Comparison of ENCODE assay signal across 17 cellular contexts in the genomic region with DNA sequence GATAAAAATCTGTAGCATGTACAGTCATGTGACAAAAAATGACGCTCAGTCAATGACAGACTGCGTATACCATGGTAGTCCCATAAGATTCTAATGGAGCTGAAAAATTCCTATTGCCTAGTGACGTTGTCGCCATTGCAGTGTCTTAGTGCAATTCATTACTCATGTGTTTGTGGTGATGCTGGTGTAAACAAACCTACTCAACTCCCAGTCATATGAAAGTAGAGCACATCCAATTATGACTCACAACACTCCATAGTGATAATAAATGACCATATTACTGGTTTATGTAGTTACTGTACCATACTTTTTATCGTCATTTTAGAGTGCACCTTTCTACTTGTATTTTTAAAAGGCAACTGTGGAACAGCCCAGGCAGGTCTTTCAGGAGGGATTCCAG. TPM values are rescaled to one million over a fixed set of nuclear protein-coding genes. Genes with fewer than 3 reads are reported as not detected.
DNase-seq lines count a peak whose midpoint lies in the region; ATAC-seq, FAIRE-seq and TF ChIP-seq lines count a peak whose summit lies in the region.
"Had no signal": no experiment of that assay in that cellular context is flagged by ENCODE, and none has a peak within 500 bp of the region (broad histone marks: within the 10 kb centered on the region; RNA-seq: fewer than 3 reads in every experiment).

No MANE protein-coding gene starts in this region.

- H3K27me3 ChIP-seq in bronchial epithelial cell (ENCODE audit: control insufficient read depth, insufficient read depth, low read length), result no peaks in the 10 kb centered on the region
- H3K27me3 ChIP-seq: ascending aorta, esophagus squamous epithelium had no signal

- no peaks in the 10 kb centered on the region for H3K4me1 Mint-ChIP-seq in stimulated activated effector memory CD8-positive, alpha-beta T cell treated with anti-CD3 and anti-CD28 coated beads, Interleukin-12 subunit alpha, Interleukin-12 subunit beta, amount 100 ng/mL, for 72 hours
- H3K4me1 Mint-ChIP-seq: CD14-positive monocyte; stimulated activated naive CD8-positive, alpha-beta T cell treated with anti-CD3 and anti-CD28 coated beads, Interleukin-15, amount 100 ng/mL, for 72 hours had no signal

- H3K27ac Mint-ChIP-seq in stimulated activated effector memory CD8-positive, alpha-beta T cell treated with anti-CD3 and anti-CD28 coated beads, Interleukin-12 subunit alpha, Interleukin-12 subunit beta, amount 100 ng/mL, for 72 hours, result no peak overlapping the region
- H3K27ac Mint-ChIP-seq: dendritic cell treated with granulocyte-macrophage colony-stimulating factor and Interleukin-4, amounts not matched to agents 40 ng/mL and 50 ng/mL, for 4 days; stimulated activated naive CD8-positive, alpha-beta T cell treated with anti-CD3 and anti-CD28 coated beads, Interleukin-15, amount 100 ng/mL, for 72 hours had no signal

- no peaks in the 10 kb centered on the region for H3K36me3 Mint-ChIP-seq in stimulated activated effector memory CD8-positive, alpha-beta T cell treated with anti-CD3 and anti-CD28 coated beads, Interleukin-12 subunit alpha, Interleukin-12 subunit beta, amount 100 ng/mL, for 72 hours
- H3K36me3 Mint-ChIP-seq: CD14-positive monocyte had no signal

- DNase-seq in H4 (ENCODE audit: low spot score) (peak; percentile 90), LHCN-M2 (ENCODE audit: low read depth) (peak; percentile 67), bronchial epithelial cell (ENCODE audit: low read depth) (peak; percentile 97), hepatic stellate cell (ENCODE audit: low spot score) (no peak)
- DNase-seq in stimulated activated effector memory CD8-positive, alpha-beta T cell treated with anti-CD3 and anti-CD28 coated beads, Interleukin-12 subunit alpha, Interleukin-12 subunit beta, amount 100 ng/mL, for 72 hours (ENCODE audit: low spot score in 2 of 2), result no peak
- no peak for DNase-seq in stimulated activated CD8-positive, alpha-beta memory T cell treated with anti-CD3 and anti-CD28 coated beads, Interleukin-4, amount 100 ng/mL, for 48 hours
- DNase-seq: activated gamma-delta T cell; esophagus squamous epithelium; Karpas-422; left ventricle myocardium inferior; NCI-H446; SK-N-SH; stimulated activated naive CD8-positive, alpha-beta T cell treated with anti-CD3 and anti-CD28 coated beads, Interleukin-15, amount 100 ng/mL, for 72 hours had no signal

- H3K4me3 ChIP-seq in bronchial epithelial cell (ENCODE audit: low read depth, low read length), result no peak overlapping the region
- H3K4me3 ChIP-seq: ascending aorta, esophagus squamous epithelium, left ventricle myocardium inferior had no signal

- ATAC-seq in stimulated activated effector memory CD8-positive, alpha-beta T cell treated with anti-CD3 and anti-CD28 coated beads, Interleukin-12 subunit alpha, Interleukin-12 subunit beta, amount 100 ng/mL, for 72 hours, result peak; percentile 61
- ATAC-seq in GM21526 (IDR thresholded peaks at IDR 0.05; ENCODE audit: low FRiP score, unreplicated experiment), result no peak
- ATAC-seq: stimulated activated naive CD8-positive, alpha-beta T cell treated with anti-CD3 and anti-CD28 coated beads, Interleukin-15, amount 100 ng/mL, for 72 hours had no signal

- TF ChIP-seq CTCF in bronchial epithelial cell (IDR thresholded peaks at IDR 0.05; ENCODE audit: insufficient read depth, low read length, severe bottlenecking), result no peak

- no peaks in the 10 kb centered on the region for H3K9me3 Mint-ChIP-seq in stimulated activated effector memory CD8-positive, alpha-beta T cell treated with anti-CD3 and anti-CD28 coated beads, Interleukin-12 subunit alpha, Interleukin-12 subunit beta, amount 100 ng/mL, for 72 hours
- H3K9me3 Mint-ChIP-seq: dendritic cell treated with granulocyte-macrophage colony-stimulating factor and Interleukin-4, amounts not matched to agents 40 ng/mL and 50 ng/mL, for 4 days had no signal

- H3K4me3 Mint-ChIP-seq in stimulated activated effector memory CD8-positive, alpha-beta T cell treated with anti-CD3 and anti-CD28 coated beads, Interleukin-12 subunit alpha, Interleukin-12 subunit beta, amount 100 ng/mL, for 72 hours, result no peak overlapping the region
- H3K4me3 Mint-ChIP-seq: dendritic cell treated with granulocyte-macrophage colony-stimulating factor and Interleukin-4, amounts not matched to agents 40 ng/mL and 50 ng/mL, for 4 days; stimulated activated naive CD8-positive, alpha-beta T cell treated with anti-CD3 and anti-CD28 coated beads, Interleukin-15, amount 100 ng/mL, for 72 hours had no signal

- H3K36me3 ChIP-seq in bronchial epithelial cell (ENCODE audit: control insufficient read depth, insufficient read depth, low read length), result no peaks in the 10 kb centered on the region
- H3K36me3 ChIP-seq: ascending aorta, esophagus squamous epithelium, left ventricle myocardium inferior had no signal

- peak; percentile 88 for FAIRE-seq in bronchial epithelial cell (lab: Jason Lieb, UNC)

RNA-seq across cellular contexts. Expression of a gene that starts 45.0 kb away (rescaled TPM):
- 5.0 and 5.4 TPM in 2 replicates for total RNA-seq in H4 (2014; rRNA removed; shearing (Covaris generic))
- total RNA-seq in LHCN-M2 (2014; rRNA removed) (0.06 and 0.29 TPM in 2 replicates), bronchial epithelial cell (3.4 and 6.3 TPM in 2 replicates)
- polyA plus RNA-seq in LHCN-M2 (2012), result 0.90 TPM
- polyA plus RNA-seq: CD14-positive monocyte had no signal

Comparison
In these comparisons a context has a peak if more than half of its experiments do, and no peak if none do; other contexts are left out.
1. DNase-seq: peak in H4 (single experiment), LHCN-M2 (single experiment) and bronchial epithelial cell (single experiment); none in stimulated activated effector memory CD8-positive, alpha-beta T cell treated with anti-CD3 and anti-CD28 coated beads, Interleukin-12 subunit alpha, Interleukin-12 subunit beta, amount 100 ng/mL, for 72 hours (0 of 2), hepatic stellate cell (single experiment) and stimulated activated CD8-positive, alpha-beta memory T cell treated with anti-CD3 and anti-CD28 coated beads, Interleukin-4, amount 100 ng/mL, for 48 hours (single experiment).